15 cellular contexts compared by ENCODE assay signal in the genomic region with DNA sequence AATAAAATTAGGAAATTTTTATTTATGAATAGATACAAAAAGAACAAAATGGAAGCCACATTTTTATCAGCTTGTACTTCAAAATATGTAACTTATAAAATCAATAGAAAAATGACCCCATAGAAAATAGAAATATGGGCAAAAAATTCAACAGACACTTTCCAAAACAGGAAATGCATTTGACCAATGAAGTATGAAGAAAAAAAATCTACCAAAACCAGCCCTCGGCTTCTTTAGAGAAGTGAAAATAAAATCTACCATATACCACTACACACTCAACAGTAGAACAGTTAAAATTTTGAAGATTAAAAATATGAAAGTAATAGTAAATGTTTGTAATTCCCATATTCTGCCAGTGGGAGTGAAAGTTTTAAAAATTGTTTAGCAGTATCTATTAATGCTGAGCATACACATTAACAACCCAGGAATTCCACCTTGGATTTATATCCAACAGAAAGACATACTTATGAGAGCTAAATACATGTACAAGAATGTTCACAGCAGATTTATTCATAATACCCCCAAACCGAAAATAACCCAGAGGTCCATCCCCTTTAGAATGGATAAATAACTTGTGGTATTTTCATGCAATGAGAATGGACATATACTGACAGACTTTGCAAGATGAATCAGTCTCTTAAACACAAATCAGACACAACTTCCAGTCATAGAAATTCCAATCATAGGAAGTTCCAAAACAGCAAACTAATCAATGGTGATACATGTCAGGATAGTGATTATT.
DNase-seq lines count a peak whose midpoint lies in the region; ATAC-seq and TF ChIP-seq lines count a peak whose summit lies in the region.
"Had no signal": no experiment of that assay in that cellular context is flagged by ENCODE, and none has a peak within 500 bp of the region (broad histone marks: within the 10 kb centered on the region; RNA-seq: fewer than 3 reads in every experiment).

No MANE protein-coding gene starts in this region.

- no peaks in the 10 kb centered on the region for H3K9me2 ChIP-seq in OCI-LY7 (ENCODE audit: insufficient read depth, low read length)

- H4K20me1 ChIP-seq in OCI-LY7 (ENCODE audit: insufficient read depth, low read length): no peaks in the 10 kb centered on the region

- peaks cover 9% of the 10 kb centered on the region for H3K4me1 ChIP-seq in OCI-LY7 (ENCODE audit: insufficient read depth, low read length, poor library complexity, severe bottlenecking)
- H3K4me1 ChIP-seq: uterus had no signal

- CTCF ChIA-PET in OCI-LY7 (lab: Charles Lee; ENCODE audit: unreplicated experiment): no interaction called here

- no peaks in the 10 kb centered on the region for H3K79me2 ChIP-seq in OCI-LY7 (ENCODE audit: insufficient read depth, low read depth, low read length)

- no peak for TF ChIP-seq CTCF in OCI-LY7 (conservative IDR thresholded peaks at IDR 0.05; ENCODE audit: low read length)

- no peak overlapping the region for H3K4me3 ChIP-seq in OCI-LY7 (ENCODE audit: low read depth, low read length, poor library complexity, severe bottlenecking)
- H3K4me3 ChIP-seq: MG63, uterus had no signal

- ATAC-seq in GM18868 (IDR thresholded peaks at IDR 0.05; ENCODE audit: unreplicated experiment): peak; percentile 81
- ATAC-seq in GM21447 (IDR thresholded peaks at IDR 0.05; ENCODE audit: unreplicated experiment): peak; percentile 97
- ATAC-seq in HG03060 (IDR thresholded peaks at IDR 0.05; ENCODE audit: low read depth, unreplicated experiment): peak; percentile 77
- ATAC-seq: sciatic nerve had no signal

- peak overlapping the region; percentile 22; the same call in 1 of the 2 replicates for H3K4me2 ChIP-seq in OCI-LY7 (ENCODE audit: low read length)

- BruUV-seq in OCI-LY7 (replicated peaks; lab: Mats Ljungman, UMichigan): no TSS peak

- DNase-seq in OCI-LY7 (ENCODE audit: low spot score): peak; percentile 21
- DNase-seq in COR-L47 (lab: John Stamatoyannopoulos, UW): no peak
- no peak for DNase-seq in foreskin melanocyte
- no peak for DNase-seq in posterior vena cava (ENCODE audit: low spot score)
- DNase-seq in NCI-H526 (lab: John Stamatoyannopoulos, UW): no peak
- DNase-seq: activated CD4-positive, alpha-beta T cell treated with anti-CD3 and anti-CD28 coated beads, Interleukin-2, amount 10 ng/mL, durations not matched to agents 7 days and 5 days; activated naive CD4-positive, alpha-beta T cell; central memory CD4-positive, alpha-beta T cell; MG63; NCI-H524 treated with DMSO at 0.1 percent for 48 hours; uterus had no signal

- intact Hi-C loops in OCI-LY7 (cut with micrococcal nuclease; ENCODE audit: unreplicated experiment): no loop called here
- intact Hi-C loops in posterior vena cava (cut with DNase I): no loop called here

- H2AFZ ChIP-seq in OCI-LY7 (ENCODE audit: low read length): peak overlapping the region; percentile 19; the same call in 1 of the 2 replicates

- POLR2A ChIA-PET in OCI-LY7 (lab: Charles Lee): interaction anchor here (0.6 kb wide), 1 partner anchor 399 kb away, joined by 3 read pairs; no protein-coding TSS in a partner anchor

- no peak overlapping the region for H3K27ac ChIP-seq in OCI-LY7 (ENCODE audit: low read depth, low read length, poor library complexity, severe bottlenecking)
- H3K27ac ChIP-seq: uterus had no signal

- H3K9me3 ChIP-seq in OCI-LY7 (ENCODE audit: low read length): no peaks in the 10 kb centered on the region
- H3K9me3 ChIP-seq: uterus had no signal

- no peaks in the 10 kb centered on the region for H3K36me3 ChIP-seq in OCI-LY7 (ENCODE audit: insufficient read depth, low read length)
- H3K36me3 ChIP-seq: MG63, uterus had no signal
